In the genomic region with DNA sequence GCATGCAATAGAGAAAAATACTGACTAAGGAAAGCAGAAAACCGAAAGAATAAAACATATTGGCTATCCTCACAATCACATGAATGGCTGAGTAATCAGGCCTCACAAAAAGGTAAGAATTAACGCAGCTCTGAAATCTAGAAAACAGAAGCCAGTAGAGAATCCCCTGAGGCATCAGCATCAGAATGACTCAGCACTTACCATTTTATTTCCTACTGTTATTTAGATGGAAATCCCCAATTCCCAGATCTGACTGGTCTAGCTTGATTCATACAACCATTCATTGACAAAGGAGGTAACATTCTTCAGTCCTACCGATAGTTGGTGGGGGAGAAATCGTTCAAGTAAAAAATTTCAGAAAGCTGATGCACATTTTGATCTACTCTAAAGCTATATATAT, we compare ENCODE assay signal across 19 cellular contexts.
DNase-seq lines count a peak whose midpoint lies in the region; FAIRE-seq and TF ChIP-seq lines count a peak whose summit lies in the region.
"Had no signal": no experiment of that assay in that cellular context is flagged by ENCODE, and none has a peak within 500 bp of the region (broad histone marks: within the 10 kb centered on the region; RNA-seq: fewer than 3 reads in every experiment).

No MANE protein-coding gene starts in this region.

- intact Hi-C loops in ascending aorta (cut with DNase I), result no loop called here

- TF ChIP-seq CTCF in astrocyte (IDR thresholded peaks at IDR 0.05; ENCODE audit: insufficient read depth, low read depth, low read length) (no peak), ascending aorta (IDR thresholded peaks at IDR 0.05) (no peak)

- no peak overlapping the region for H3K4me3 Mint-ChIP-seq in astrocyte (ENCODE audit: unreplicated experiment)
- H3K4me3 Mint-ChIP-seq: activated naive CD8-positive, alpha-beta T cell treated with anti-CD3 and anti-CD28 coated beads, Interleukin-2, amount 50 U/mL, for 24 hours; activated T-cell treated with anti-CD3 and anti-CD28 coated beads, Interleukin-2, amount 50 U/mL, for 4 hours; T-helper 1 cell treated with Interleukin-12 subunit alpha and Interleukin-12 subunit beta and Interleukin-4 antibody, amounts not matched to agents 30 μg/mL and 1 μg/mL, for 36 hours had no signal

- H3K4me3 ChIP-seq in BLaER1 (no peak overlapping the region), HUES48 (ENCODE audit: low read depth, low read length) (peak overlapping the region; percentile 40; the same call in 1 of the 2 replicates), astrocyte (ENCODE audit: insufficient read depth, low read depth, low read length) (no peak overlapping the region), ascending aorta (no peak overlapping the region), Karpas-422 (ENCODE audit: low read length) (no peak overlapping the region)

- H3K4me2 ChIP-seq in BLaER1 (peak overlapping the region; percentile 53), astrocyte (ENCODE audit: low read length) (peak overlapping the region; percentile 19), Karpas-422 (ENCODE audit: low read depth, low read length, poor library complexity, severe bottlenecking) (no peak overlapping the region)
- H3K4me2 ChIP-seq: KMS-11 had no signal

- no peaks in the 10 kb centered on the region for H3K36me3 ChIP-seq in BLaER1
- no peaks in the 10 kb centered on the region for H3K36me3 ChIP-seq in HUES48 (ENCODE audit: control insufficient read depth, insufficient read depth, low read length)
- no peaks in the 10 kb centered on the region for H3K36me3 ChIP-seq in astrocyte (ENCODE audit: insufficient read depth, low read length)
- H3K36me3 ChIP-seq in ascending aorta, result no peaks in the 10 kb centered on the region
- no peaks in the 10 kb centered on the region for H3K36me3 ChIP-seq in Karpas-422 (ENCODE audit: insufficient read depth, low read length)

- H3K9me3 ChIP-seq in BLaER1 (no peaks in the 10 kb centered on the region), HUES48 (ENCODE audit: control insufficient read depth, insufficient read depth, low read length) (no peaks in the 10 kb centered on the region), astrocyte (ENCODE audit: insufficient read depth, low read depth, low read length) (no peaks in the 10 kb centered on the region), ascending aorta (no peaks in the 10 kb centered on the region), Karpas-422 (ENCODE audit: low read length) (no peaks in the 10 kb centered on the region; the same call in 1 of the 2 replicates)

- H3K4me1 Mint-ChIP-seq in astrocyte (ENCODE audit: low read depth, unreplicated experiment), result no peaks in the 10 kb centered on the region
- H3K4me1 Mint-ChIP-seq: activated naive CD8-positive, alpha-beta T cell treated with anti-CD3 and anti-CD28 coated beads, Interleukin-2, amount 50 U/mL, for 24 hours had no signal

- H3K79me2 ChIP-seq in astrocyte (ENCODE audit: insufficient read depth, low read length) (no peaks in the 10 kb centered on the region), Karpas-422 (ENCODE audit: low read length) (no peaks in the 10 kb centered on the region)

- H3K9me3 Mint-ChIP-seq in astrocyte (ENCODE audit: unreplicated experiment), result peaks cover 2% of the 10 kb centered on the region
- H3K9me3 Mint-ChIP-seq: activated T-cell treated with anti-CD3 and anti-CD28 coated beads, Interleukin-2, amount 50 U/mL, for 4 hours had no signal

- H3K9ac ChIP-seq in BLaER1 (no peak overlapping the region), HUES48 (ENCODE audit: low read depth, low read length) (peak overlapping the region; percentile 19; the same call in 1 of the 2 replicates), astrocyte (ENCODE audit: low read length) (no peak overlapping the region), Karpas-422 (ENCODE audit: low read length) (no peak overlapping the region)
- H3K9ac ChIP-seq: KMS-11 had no signal

- no peaks in the 10 kb centered on the region for H4K20me1 ChIP-seq in BLaER1
- H4K20me1 ChIP-seq in astrocyte (ENCODE audit: insufficient read depth, low read length), result no peaks in the 10 kb centered on the region
- H4K20me1 ChIP-seq in Karpas-422 (ENCODE audit: insufficient read depth, low read depth, low read length), result no peaks in the 10 kb centered on the region

- H3K27me3 ChIP-seq in BLaER1 (no peaks in the 10 kb centered on the region), HUES48 (ENCODE audit: control insufficient read depth, insufficient read depth, low read length) (no peaks in the 10 kb centered on the region), astrocyte (ENCODE audit: insufficient read depth, low read length) (no peaks in the 10 kb centered on the region), ascending aorta (no peaks in the 10 kb centered on the region), Karpas-422 (ENCODE audit: low read length) (no peaks in the 10 kb centered on the region)

- H3K4me1 ChIP-seq in BLaER1 (peaks cover 22% of the 10 kb centered on the region), HUES48 (ENCODE audit: control insufficient read depth, insufficient read depth, low read length) (peaks cover 24% of the 10 kb centered on the region), astrocyte (ENCODE audit: insufficient read depth, low read length) (peaks cover 3% of the 10 kb centered on the region), ascending aorta (no peaks in the 10 kb centered on the region), Karpas-422 (ENCODE audit: low read length) (no peaks in the 10 kb centered on the region)

- H2AFZ ChIP-seq in astrocyte (ENCODE audit: low read depth, low read length), result no peak overlapping the region
- H2AFZ ChIP-seq in Karpas-422 (ENCODE audit: low read length), result no peak overlapping the region

- no peaks in the 10 kb centered on the region for H3K36me3 Mint-ChIP-seq in astrocyte (ENCODE audit: low read depth, unreplicated experiment)

- H3K27ac ChIP-seq in BLaER1, result no peak overlapping the region
- H3K27ac ChIP-seq in HUES48 (ENCODE audit: low read depth, low read length), result peak overlapping the region; percentile 79
- no peak overlapping the region for H3K27ac ChIP-seq in astrocyte (ENCODE audit: low read depth, low read length)
- no peak overlapping the region for H3K27ac ChIP-seq in ascending aorta
- no peak overlapping the region for H3K27ac ChIP-seq in Karpas-422 (ENCODE audit: low read length)
- H3K27ac ChIP-seq: KMS-11 had no signal

- no peak for FAIRE-seq in astrocyte (lab: Jason Lieb, UNC)
- FAIRE-seq: islet of Langerhans had no signal

- no peaks in the 10 kb centered on the region for H3K9me2 ChIP-seq in Karpas-422 (replicated peaks; ENCODE audit: insufficient read depth, low read length)

- no peak overlapping the region for H3K27ac Mint-ChIP-seq in astrocyte (ENCODE audit: unreplicated experiment)
- H3K27ac Mint-ChIP-seq: activated naive CD8-positive, alpha-beta T cell treated with anti-CD3 and anti-CD28 coated beads, Interleukin-2, amount 50 U/mL, for 24 hours; T-helper 1 cell treated with Interleukin-12 subunit alpha and Interleukin-12 subunit beta and Interleukin-4 antibody, amounts not matched to agents 30 μg/mL and 1 μg/mL, for 36 hours had no signal

- no peaks in the 10 kb centered on the region for H3K27me3 Mint-ChIP-seq in astrocyte (ENCODE audit: low read depth, unreplicated experiment)
- H3K27me3 Mint-ChIP-seq: activated naive CD8-positive, alpha-beta T cell treated with anti-CD3 and anti-CD28 coated beads, Interleukin-2, amount 50 U/mL, for 24 hours had no signal

- peak; percentile 15 for DNase-seq in astrocyte (ENCODE audit: low read depth)
- DNase-seq in iPS DF 4.7 (ENCODE audit: extremely low read depth, low spot score), result peak; percentile 25
- DNase-seq in ascending aorta (ENCODE audit: low spot score in 2 of 2), result no peak
- DNase-seq in HT-29 (ENCODE audit: low spot score), result no peak
- no peak for DNase-seq in dedifferentiated amniotic fluid mesenchymal stem cell (ENCODE audit: extremely low spot score)
- DNase-seq in Karpas-422, result no peak
- DNase-seq: activated CD4-positive, alpha-beta T cell treated with anti-CD3 and anti-CD28 coated beads for 4 hours; activated naive CD8-positive, alpha-beta T cell treated with anti-CD3 and anti-CD28 coated beads, Interleukin-2, amount 50 U/mL, for 24 hours; activated T-cell treated with anti-CD3 and anti-CD28 coated beads, Interleukin-2, amount 50 U/mL, for 4 hours; cortex of kidney; NCI-H146; NCI-H446; stimulated activated CD4-positive, alpha-beta T cell treated with anti-CD3 and anti-CD28 coated beads, Interleukin-15, amount 100 ng/mL, for 24 hours; substantia nigra had no signal

Comparison
In these comparisons a context has a peak if more than half of its experiments do, and no peak if none do; other contexts are left out.
1. DNase-seq: peak in astrocyte (single experiment) and iPS DF 4.7 (single experiment); none in ascending aorta (0 of 2), HT-29 (single experiment), dedifferentiated amniotic fluid mesenchymal stem cell (single experiment) and Karpas-422 (single experiment).